In genomic region chr11:20397281-20397680, GRCh38 we compare ENCODE assay signal across 9 cellular contexts. TPM values are rescaled to one million over a fixed set of nuclear protein-coding genes. Genes with fewer than 3 reads are reported as not detected.
DNase-seq lines count a peak whose midpoint lies in the region; ATAC-seq, FAIRE-seq and TF ChIP-seq lines count a peak whose summit lies in the region.
"Had no signal": no experiment of that assay in that cellular context is flagged by ENCODE, and none has a peak within 500 bp of the region (broad histone marks: within the 10 kb centered on the region; RNA-seq: fewer than 3 reads in every experiment).

No MANE protein-coding gene starts in this region.

- FAIRE-seq in A204.1 (lab: Jason Lieb, UNC) (peak; percentile 92), H54 (lab: Jason Lieb, UNC) (peak; percentile 85), pancreas (lab: Jason Lieb, UNC) (no peak)

- WGBS in pancreas, 2 donors: 70 to 81% methylated on average over 3 of the region's 3 CpGs

- no peak overlapping the region for H3K27ac ChIP-seq in pancreas

- no peak overlapping the region for H3K4me3 ChIP-seq in epithelial cell of esophagus (ENCODE audit: low read length)
- no peak overlapping the region for H3K4me3 ChIP-seq in pancreas
- H3K4me3 ChIP-seq: lung had no signal

- TF ChIP-seq CTCF in epithelial cell of esophagus (IDR thresholded peaks at IDR 0.05; ENCODE audit: insufficient read depth, low read depth, low read length, missing control alignments) (peak; percentile 74), pancreas (IDR thresholded peaks at IDR 0.05) (peak in 1 of 4 donors; percentile 26)

- no peaks in the 10 kb centered on the region for H3K4me1 ChIP-seq in pancreas

- DNase-seq in G401 (ENCODE audit: low spot score) (peak; percentile 39), H54 (ENCODE audit: insufficient read length, low spot score) (peak; percentile 13), LoVo (ENCODE audit: low spot score) (peak; percentile 26), RPMI8226 (peak; percentile 27), epithelial cell of esophagus (ENCODE audit: low read depth) (peak; percentile 68), pancreas (no peak)
- DNase-seq in effector CD8-positive, alpha-beta T cell (lab: John Stamatoyannopoulos, UW): no peak

- ATAC-seq in pancreas: peak in 3 of 4 donors; percentile 55 to 73 (median 68)

- no peaks in the 10 kb centered on the region for H3K27me3 ChIP-seq in pancreas

- H3K9me3 ChIP-seq in pancreas: no peaks in the 10 kb centered on the region

- intact Hi-C loops in pancreas (cut with DNase I): no loop called here

- peaks cover 0 to 19% (median 6%) of the 10 kb centered on the region in 3 donors for H3K36me3 ChIP-seq in pancreas

- TF ChIP-seq POLR2A in H54 (IDR thresholded peaks at IDR 0.05; ENCODE audit: low read depth, low read length): no peak

- in situ Hi-C loops in G401 (cut with HindIII; ENCODE audit: low sequenced_read_pairs): no loop called here

RNA-seq across cellular contexts. Expression of gene PRMT3, which starts 9.8 kb away (rescaled TPM):
- total RNA-seq in G401 (2014; rRNA removed; shearing (Covaris generic)): 30.9 and 53.6 TPM in 2 replicates
- 10 to 100 TPM in 1 of 6 donors, 1 to 10 TPM in 5; 5.1 to 10.3 (median 6.3) TPM for total RNA-seq in pancreas
- 1 to 10 TPM; 4.9 to 5.4 TPM for polyA plus RNA-seq in pancreas

RNA-seq across cellular contexts. Expression of gene HTATIP2, which starts 33.8 kb away (rescaled TPM):
- total RNA-seq in G401 (2014; rRNA removed; shearing (Covaris generic)): not detected in 2 replicates
- 10 to 100 TPM in 5 of 6 donors, 1 to 10 TPM in 1; 9.6 to 29.1 (median 12.1) TPM for total RNA-seq in pancreas
- 10 to 100 TPM; 11.3 to 19.2 TPM for polyA plus RNA-seq in pancreas

Comparison
In these comparisons a context has a peak if more than half of its experiments do, and no peak if none do; other contexts are left out.
1. DNase-seq: peak in G401 (single experiment), H54 (single experiment), LoVo (single experiment), RPMI8226 (single experiment) and epithelial cell of esophagus (single experiment); none in pancreas (0 of 6) and effector CD8-positive, alpha-beta T cell (single experiment).
2. RNA of gene HTATIP2, which starts 33.8 kb away (total RNA-seq): 9.6 to 29.1 TPM in pancreas; not detected in G401; every median in the first group is over 10 times any median in the second.